Comparison of ENCODE assay signal across 11 cellular contexts in the genomic region with DNA sequence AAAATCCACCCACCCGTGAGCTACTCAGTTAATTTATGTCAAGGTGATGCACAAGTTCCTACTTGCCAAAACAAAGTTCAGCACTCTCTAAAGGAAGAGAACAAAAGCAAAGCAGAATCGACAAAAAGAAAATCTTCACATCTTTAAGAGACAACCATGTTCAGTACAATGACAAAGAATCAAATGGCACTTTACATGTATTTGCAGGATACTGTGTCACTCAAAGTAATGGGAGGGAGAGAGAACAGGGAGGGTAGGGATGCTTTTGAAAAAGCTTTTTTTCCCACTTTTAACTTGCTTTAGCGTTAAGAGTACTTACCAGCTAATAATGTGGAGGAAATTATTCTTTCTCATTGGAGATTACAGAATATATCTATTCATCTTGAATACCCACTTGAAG. TPM values are rescaled to one million over a fixed set of nuclear protein-coding genes. Genes with fewer than 3 reads are reported as not detected.
"Had no signal": no experiment of that assay in that cellular context is flagged by ENCODE, and none has a peak within 500 bp of the region (broad histone marks: within the 10 kb centered on the region; RNA-seq: fewer than 3 reads in every experiment).

No MANE protein-coding gene starts in this region.

- FAIRE-seq: H1, H54 had no signal

- H3K9ac ChIP-seq: GM23248, KMS-11 had no signal

- H3K4me3 Mint-ChIP-seq: H9, HFFc6 had no signal

- H3K9me3 Mint-ChIP-seq: H9 had no signal

- H3K27ac Mint-ChIP-seq: HFFc6 had no signal

- H3K27ac ChIP-seq: GM23248, HL-60, KMS-11 had no signal

- DNase-seq: GM23248, H9, HCEC 1CT, HFFc6, IMR-90, KBM-7 had no signal

- H3K4me2 ChIP-seq: KMS-11 had no signal

- H2AFZ ChIP-seq: GM23248 had no signal

- H3K4me3 ChIP-seq: GM23248 had no signal

RNA-seq across cellular contexts. Expression of a gene that starts 39.0 kb away (rescaled TPM):
- total RNA-seq: GM23248, H1, H9, HFFc6, HT1080, IMR-90 had no signal
- polyA plus RNA-seq: GM23248, H1, IMR-90 had no signal
